ENCODE assay signal across 33 cellular contexts in genomic region chr20:57147185-57147584, GRCh38.
"Had no signal": no experiment of that assay in that cellular context is flagged by ENCODE, and none has a peak within 500 bp of the region (broad histone marks: within the 10 kb centered on the region; RNA-seq: fewer than 3 reads in every experiment).

No MANE protein-coding gene starts in this region.

- H3K36me3 Mint-ChIP-seq: activated CD8-positive, alpha-beta memory T cell treated with anti-CD3 and anti-CD28 coated beads, Interleukin-2, amount 10 ng/mL, durations not matched to agents 7 days and 5 days; activated naive CD4-positive, alpha-beta T cell treated with anti-CD3 and anti-CD28 coated beads, Interleukin-2, amount 50 U/mL, for 24 hours had no signal

- H3K9me3 Mint-ChIP-seq: activated CD4-positive, alpha-beta memory T cell treated with anti-CD3 and anti-CD28 coated beads, Interleukin-2, amount 10 ng/mL, durations not matched to agents 7 days and 5 days had no signal

- ATAC-seq: activated CD8-positive, alpha-beta memory T cell treated with anti-CD3 and anti-CD28 coated beads, Interleukin-2, amount 10 ng/mL, durations not matched to agents 7 days and 5 days; activated T-cell treated with anti-CD3 and anti-CD28 coated beads, Interleukin-2, amount 50 U/mL, for 72 hours; activated T-helper 17 cell treated with anti-CD3 and anti-CD28 coated beads, Interleukin-2, amount 50 U/mL, for 72 hours had no signal

- H3K36me3 ChIP-seq: ascending aorta, SJCRH30, WERI-Rb-1 had no signal

- H3K27me3 Mint-ChIP-seq: activated CD4-positive, alpha-beta memory T cell treated with anti-CD3 and anti-CD28 coated beads, Interleukin-2, amount 10 ng/mL, durations not matched to agents 7 days and 5 days had no signal

- H3K27me3 ChIP-seq: ascending aorta, SJCRH30 had no signal

- H3K4me3 ChIP-seq: ascending aorta, SJCRH30, SK-N-MC had no signal

- DNase-seq: activated CD4-positive, alpha-beta memory T cell treated with anti-CD3 and anti-CD28 coated beads, Interleukin-2, amount 10 ng/mL, durations not matched to agents 7 days and 5 days; activated CD4-positive, alpha-beta T cell treated with anti-CD3 and anti-CD28 coated beads for 1 hour; activated CD4-positive, alpha-beta T cell treated with anti-CD3 and anti-CD28 coated beads for 48 hours; activated CD4-positive, CD25-positive, alpha-beta regulatory T cell; activated CD8-positive, alpha-beta memory T cell treated with anti-CD3 and anti-CD28 coated beads for 24 hours; activated CD8-positive, alpha-beta memory T cell treated with anti-CD3 and anti-CD28 coated beads, Interleukin-2, amount 10 ng/mL, durations not matched to agents 7 days and 5 days; activated effector memory CD4-positive, alpha-beta T cell treated with anti-CD3 and anti-CD28 coated beads, Interleukin-2, amount 50 U/mL, for 16 hours; activated naive CD4-positive, alpha-beta T cell treated with Interleukin-2 at 50 U/mL for 16 hours; activated naive CD8-positive, alpha-beta T cell treated with anti-CD3 and anti-CD28 coated beads, Interleukin-2, amount 10 ng/mL, durations not matched to agents 7 days and 5 days; activated T-cell treated with anti-CD3 and anti-CD28 coated beads, Interleukin-2, amount 50 U/mL, for 1 hour; activated T-cell treated with anti-CD3 and anti-CD28 coated beads, Interleukin-2, amount 50 U/mL, for 72 hours; amygdala; cerebellar nuclear complex; NCI-H1048; NCI-H1105 treated with DMSO at 0.1 percent for 48 hours; NCI-H1436; NCI-H1694; NCI-H2029; NCI-H2171 treated with DMSO at 0.1 percent for 48 hours; NCI-H2227 treated with DMSO at 0.1 percent for 48 hours; NCI-H446; NCI-H510A treated with DMSO at 0.1 percent for 48 hours; NCI-H526 treated with DMSO at 0.1 percent for 48 hours; NCI-H82; OCI-M1; SHP77; SJCRH30; T1000; WERI-Rb-1 had no signal

- H3K27ac ChIP-seq: ascending aorta, SJCRH30, SK-N-MC, WERI-Rb-1 had no signal

- H3K4me3 Mint-ChIP-seq: activated CD4-positive, alpha-beta memory T cell treated with anti-CD3 and anti-CD28 coated beads, Interleukin-2, amount 10 ng/mL, durations not matched to agents 7 days and 5 days; activated CD8-positive, alpha-beta memory T cell treated with anti-CD3 and anti-CD28 coated beads, Interleukin-2, amount 10 ng/mL, durations not matched to agents 7 days and 5 days; activated naive CD4-positive, alpha-beta T cell treated with anti-CD3 and anti-CD28 coated beads, Interleukin-2, amount 50 U/mL, for 24 hours; activated naive CD8-positive, alpha-beta T cell treated with anti-CD3 and anti-CD28 coated beads, Interleukin-2, amount 10 ng/mL, durations not matched to agents 7 days and 5 days; activated T-cell treated with anti-CD3 and anti-CD28 coated beads, Interleukin-2, amount 50 U/mL, for 72 hours; activated T-helper 17 cell treated with anti-CD3 and anti-CD28 coated beads, Interleukin-2, amount 50 U/mL, for 72 hours had no signal

- H3K4me1 ChIP-seq: ascending aorta, SJCRH30 had no signal

- H3K27ac Mint-ChIP-seq: activated CD4-positive, alpha-beta memory T cell treated with anti-CD3 and anti-CD28 coated beads, Interleukin-2, amount 10 ng/mL, durations not matched to agents 7 days and 5 days; activated CD8-positive, alpha-beta memory T cell treated with anti-CD3 and anti-CD28 coated beads, Interleukin-2, amount 10 ng/mL, durations not matched to agents 7 days and 5 days; activated naive CD4-positive, alpha-beta T cell treated with anti-CD3 and anti-CD28 coated beads, Interleukin-2, amount 50 U/mL, for 24 hours; activated naive CD8-positive, alpha-beta T cell treated with anti-CD3 and anti-CD28 coated beads, Interleukin-2, amount 10 ng/mL, durations not matched to agents 7 days and 5 days; activated T-cell treated with anti-CD3 and anti-CD28 coated beads, Interleukin-2, amount 50 U/mL, for 72 hours; activated T-helper 17 cell treated with anti-CD3 and anti-CD28 coated beads, Interleukin-2, amount 50 U/mL, for 72 hours had no signal

- H3K4me1 Mint-ChIP-seq: activated naive CD4-positive, alpha-beta T cell treated with anti-CD3 and anti-CD28 coated beads, Interleukin-2, amount 50 U/mL, for 24 hours; activated T-helper 17 cell treated with anti-CD3 and anti-CD28 coated beads, Interleukin-2, amount 50 U/mL, for 72 hours had no signal

- H3K9me3 ChIP-seq: ascending aorta had no signal
